13 cellular contexts compared by ENCODE assay signal in genomic region chr2:210421916-210422315, GRCh38. TPM values are rescaled to one million over a fixed set of nuclear protein-coding genes. Genes with fewer than 3 reads are reported as not detected.
DNase-seq lines count a peak whose midpoint lies in the region; FAIRE-seq and TF ChIP-seq lines count a peak whose summit lies in the region.
"Had no signal": no experiment of that assay in that cellular context is flagged by ENCODE, and none has a peak within 500 bp of the region (broad histone marks: within the 10 kb centered on the region; RNA-seq: fewer than 3 reads in every experiment).

No MANE protein-coding gene starts in this region.

- TF ChIP-seq CTCF in epithelial cell of proximal tubule (conservative IDR thresholded peaks at IDR 0.05; ENCODE audit: low read depth, low read length) = no peak
- TF ChIP-seq CTCF in retinal pigment epithelial cell (conservative IDR thresholded peaks at IDR 0.05; ENCODE audit: low read depth, low read length) = no peak

- no peak for FAIRE-seq in GM19239 (lab: Jason Lieb, UNC)
- FAIRE-seq: pancreas had no signal

- DNase-seq in SKM-1 treated with dmso at 0.1 percent for 144 hours (lab: John Stamatoyannopoulos, UW; ENCODE audit: unreplicated experiment) (peak; percentile 5), SKM-1 (lab: John Stamatoyannopoulos, UW; ENCODE audit: unreplicated experiment) (no peak), OCI-M1 (lab: John Stamatoyannopoulos, UW) (peak; percentile 70), epithelial cell of proximal tubule (ENCODE audit: low read depth) (peak; percentile 59), retinal pigment epithelial cell (ENCODE audit: low read depth) (peak; percentile 41), NCI-H524 treated with DMSO at 0.1 percent for 48 hours (lab: John Stamatoyannopoulos, UW) (no peak), GM19239 (ENCODE audit: insufficient read length, low spot score) (no peak), amniotic stem cell (lab: John Stamatoyannopoulos, UW) (no peak)
- DNase-seq: GOT3, pancreas had no signal

- no peak overlapping the region for H3K4me3 ChIP-seq in epithelial cell of proximal tubule (ENCODE audit: low read depth, low read length)
- no peak overlapping the region for H3K4me3 ChIP-seq in retinal pigment epithelial cell (ENCODE audit: low read length)
- H3K4me3 ChIP-seq: lung, pancreas, PC-9, suprapubic skin had no signal

RNA-seq across cellular contexts. Expression of gene LANCL1, which starts 54.6 kb away (rescaled TPM):
- 27.9 and 29.1 TPM in 2 replicates for total RNA-seq in epithelial cell of proximal tubule

Comparison
In these comparisons a context has a peak if more than half of its experiments do, and no peak if none do; other contexts are left out.
1. DNase-seq: peak in SKM-1 treated with dmso at 0.1 percent for 144 hours (single experiment), OCI-M1 (single experiment), epithelial cell of proximal tubule (single experiment) and retinal pigment epithelial cell (single experiment); none in SKM-1 (single experiment), NCI-H524 treated with DMSO at 0.1 percent for 48 hours (single experiment), GM19239 (single experiment) and amniotic stem cell (single experiment).